In the genomic region with DNA sequence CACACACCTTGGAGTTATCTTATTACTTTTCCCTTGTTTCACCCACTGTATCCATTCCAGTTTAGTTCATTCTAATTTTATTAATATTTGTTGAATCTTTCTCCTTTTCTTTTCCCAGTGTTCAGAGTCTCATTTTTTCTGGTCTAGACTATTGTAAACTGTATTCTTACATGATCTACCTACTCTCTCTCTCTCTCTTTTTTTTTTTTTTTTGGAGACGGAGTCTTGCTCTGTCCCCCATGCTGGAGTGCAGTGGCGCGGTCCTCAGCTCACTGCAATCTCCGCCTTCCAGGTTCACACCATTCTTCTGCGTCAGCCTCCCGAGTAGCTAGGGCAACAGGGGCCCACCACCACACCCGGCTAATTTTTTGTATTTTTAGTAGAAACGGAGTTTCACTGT, we compare ENCODE assay signal across 10 cellular contexts. TPM values are rescaled to one million over a fixed set of nuclear protein-coding genes. Genes with fewer than 3 reads are reported as not detected.
DNase-seq lines count a peak whose midpoint lies in the region; ATAC-seq and TF ChIP-seq lines count a peak whose summit lies in the region.
"Had no signal": no experiment of that assay in that cellular context is flagged by ENCODE, and none has a peak within 500 bp of the region (broad histone marks: within the 10 kb centered on the region; RNA-seq: fewer than 3 reads in every experiment).

No MANE protein-coding gene starts in this region.

- H3K36me3 ChIP-seq in thyroid gland = peaks cover 9 to 11% of the 10 kb centered on the region in 2 donors

- H3K36me3 Mint-ChIP-seq in T-helper 2 cell treated with Interferon-gamma antibody and Interleukin-4, amounts not matched to agents 5 μg/mL and 100 μg/mL, for 36 hours (ENCODE audit: low read depth) = peaks cover 10% of the 10 kb centered on the region
- peaks cover 13% of the 10 kb centered on the region for H3K36me3 Mint-ChIP-seq in WTC11
- H3K36me3 Mint-ChIP-seq in stimulated activated memory B cell treated with anti-CD40 and anti-IgM and Interleukin-4, amounts not matched to agents 10 μg/mL and 1 μg/mL and 100 μg/mL, for 72 hours = peaks cover 16% of the 10 kb centered on the region

- H3K27ac ChIP-seq in thyroid gland = no peak overlapping the region

- CTCF ChIA-PET in WTC11 (lab: Charles Lee) = interaction anchor here (0.6 kb wide), 1 partner anchor 328 kb away, joined by 3 read pairs; no protein-coding TSS in a partner anchor

- intact Hi-C loops in thyroid gland (cut with DNase I) = loop anchor here (10.0 kb wide), 1 partner anchor 291 kb away; a partner anchor contains a TSS

- H3K27me3 Mint-ChIP-seq in T-helper 2 cell treated with Interferon-gamma antibody and Interleukin-4, amounts not matched to agents 5 μg/mL and 100 μg/mL, for 36 hours (ENCODE audit: low read depth) = no peaks in the 10 kb centered on the region
- H3K27me3 Mint-ChIP-seq in WTC11 (ENCODE audit: low read depth) = peaks cover 6% of the 10 kb centered on the region; the same call in 1 of the 2 replicates
- H3K27me3 Mint-ChIP-seq in stimulated activated memory B cell treated with anti-CD40 and anti-IgM and Interleukin-4, amounts not matched to agents 10 μg/mL and 1 μg/mL and 100 μg/mL, for 72 hours = no peaks in the 10 kb centered on the region

- no peaks in the 10 kb centered on the region for H3K27me3 ChIP-seq in thyroid gland

- H3K4me1 ChIP-seq in thyroid gland = peaks cover 32 to 35% of the 10 kb centered on the region in 2 donors

- H3K4me3 ChIP-seq in fibroblast of the aortic adventitia (ENCODE audit: low read depth, low read length) = peak overlapping the region; percentile 90
- no peak overlapping the region for H3K4me3 ChIP-seq in thyroid gland (replicated peaks in 1 of 3)

- TF ChIP-seq CTCF in WTC11 (IDR thresholded peaks at IDR 0.05) (no peak), fibroblast of the aortic adventitia (IDR thresholded peaks at IDR 0.05; ENCODE audit: insufficient read depth, low read length) (no peak), thyroid gland (IDR thresholded peaks at IDR 0.05) (no peak)

- no peak for ATAC-seq in WTC11
- no peak for ATAC-seq in stimulated activated memory B cell treated with anti-CD40 and anti-IgM and Interleukin-4, amounts not matched to agents 10 μg/mL and 1 μg/mL and 100 μg/mL, for 72 hours

- 96 to 98% methylated on average over 8 of the region's 8 CpGs for WGBS in thyroid gland, 2 donors

- H3K9me3 ChIP-seq in thyroid gland = no peaks in the 10 kb centered on the region

- POLR2A ChIA-PET in WTC11 (lab: Charles Lee) = no interaction called here

- H3K9me3 Mint-ChIP-seq in T-helper 2 cell treated with Interferon-gamma antibody and Interleukin-4, amounts not matched to agents 5 μg/mL and 100 μg/mL, for 36 hours = no peaks in the 10 kb centered on the region
- H3K9me3 Mint-ChIP-seq in WTC11 = no peaks in the 10 kb centered on the region
- no peaks in the 10 kb centered on the region for H3K9me3 Mint-ChIP-seq in stimulated activated memory B cell treated with anti-CD40 and anti-IgM and Interleukin-4, amounts not matched to agents 10 μg/mL and 1 μg/mL and 100 μg/mL, for 72 hours

- peak overlapping the region; percentile 16 for H3K4me3 Mint-ChIP-seq in T-helper 2 cell treated with Interferon-gamma antibody and Interleukin-4, amounts not matched to agents 5 μg/mL and 100 μg/mL, for 36 hours
- peak overlapping the region; percentile 97; the same call in 1 of the 2 replicates for H3K4me3 Mint-ChIP-seq in WTC11
- H3K4me3 Mint-ChIP-seq in stimulated activated memory B cell treated with anti-CD40 and anti-IgM and Interleukin-4, amounts not matched to agents 10 μg/mL and 1 μg/mL and 100 μg/mL, for 72 hours = peak overlapping the region; percentile 43

- TF ChIP-seq POLR2A in thyroid gland (IDR thresholded peaks at IDR 0.05) = no peak

- DNase-seq in T-helper 2 cell treated with Interferon-gamma antibody and Interleukin-4, amounts not matched to agents 5 μg/mL and 100 μg/mL, for 36 hours (ENCODE audit: low spot score) = no peak
- DNase-seq in T-helper 2 cell (no peak), WTC11 (ENCODE audit: low spot score) (no peak), fibroblast of the aortic adventitia (ENCODE audit: low read depth) (no peak), OCI-M1 (lab: John Stamatoyannopoulos, UW) (no peak), thyroid gland (no peak), GM19240 (ENCODE audit: insufficient read length, low spot score) (no peak)
- DNase-seq: NCI-H226, posterior cingulate gyrus had no signal

- H3K4me1 Mint-ChIP-seq in T-helper 2 cell treated with Interferon-gamma antibody and Interleukin-4, amounts not matched to agents 5 μg/mL and 100 μg/mL, for 36 hours (ENCODE audit: low read depth) = peaks cover 22% of the 10 kb centered on the region
- peaks cover 18% of the 10 kb centered on the region for H3K4me1 Mint-ChIP-seq in WTC11
- H3K4me1 Mint-ChIP-seq in stimulated activated memory B cell treated with anti-CD40 and anti-IgM and Interleukin-4, amounts not matched to agents 10 μg/mL and 1 μg/mL and 100 μg/mL, for 72 hours = peaks cover 45% of the 10 kb centered on the region

- H3K27ac Mint-ChIP-seq in T-helper 2 cell treated with Interferon-gamma antibody and Interleukin-4, amounts not matched to agents 5 μg/mL and 100 μg/mL, for 36 hours = no peak overlapping the region
- H3K27ac Mint-ChIP-seq in WTC11 = no peak overlapping the region
- peak overlapping the region; percentile 90 for H3K27ac Mint-ChIP-seq in stimulated activated memory B cell treated with anti-CD40 and anti-IgM and Interleukin-4, amounts not matched to agents 10 μg/mL and 1 μg/mL and 100 μg/mL, for 72 hours

TF ChIP-seq in WTC11, 78 proteins besides CTCF, POLR2A, EP300 and RAD21:
- TF ChIP-seq, protein P1, sequence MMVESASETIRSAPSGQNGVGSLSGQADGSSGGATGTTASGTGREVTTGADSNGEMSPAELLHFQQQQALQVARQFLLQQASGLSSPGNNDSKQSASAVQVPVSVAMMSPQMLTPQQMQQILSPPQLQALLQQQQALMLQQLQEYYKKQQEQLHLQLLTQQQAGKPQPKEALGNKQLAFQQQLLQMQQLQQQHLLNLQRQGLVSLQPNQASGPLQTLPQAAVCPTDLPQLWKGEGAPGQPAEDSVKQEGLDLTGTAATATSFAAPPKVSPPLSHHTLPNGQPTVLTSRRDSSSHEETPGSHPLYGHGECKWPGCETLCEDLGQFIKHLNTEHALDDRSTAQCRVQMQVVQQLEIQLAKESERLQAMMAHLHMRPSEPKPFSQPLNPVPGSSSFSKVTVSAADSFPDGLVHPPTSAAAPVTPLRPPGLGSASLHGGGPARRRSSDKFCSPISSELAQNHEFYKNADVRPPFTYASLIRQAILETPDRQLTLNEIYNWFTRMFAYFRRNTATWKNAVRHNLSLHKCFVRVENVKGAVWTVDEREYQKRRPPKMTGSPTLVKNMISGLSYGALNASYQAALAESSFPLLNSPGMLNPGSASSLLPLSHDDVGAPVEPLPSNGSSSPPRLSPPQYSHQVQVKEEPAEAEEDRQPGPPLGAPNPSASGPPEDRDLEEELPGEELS (CRISPR knock-in tag; IDR thresholded peaks at IDR 0.05) = no peak
- TF ChIP-seq, protein P2, sequence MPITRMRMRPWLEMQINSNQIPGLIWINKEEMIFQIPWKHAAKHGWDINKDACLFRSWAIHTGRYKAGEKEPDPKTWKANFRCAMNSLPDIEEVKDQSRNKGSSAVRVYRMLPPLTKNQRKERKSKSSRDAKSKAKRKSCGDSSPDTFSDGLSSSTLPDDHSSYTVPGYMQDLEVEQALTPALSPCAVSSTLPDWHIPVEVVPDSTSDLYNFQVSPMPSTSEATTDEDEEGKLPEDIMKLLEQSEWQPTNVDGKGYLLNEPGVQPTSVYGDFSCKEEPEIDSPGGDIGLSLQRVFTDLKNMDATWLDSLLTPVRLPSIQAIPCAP (CRISPR knock-in tag; IDR thresholded peaks at IDR 0.05) = no peak
- no peak for TF ChIP-seq ESRRA (CRISPR knock-in tag; IDR thresholded peaks at IDR 0.05; ENCODE audit: borderline replicate concordance)

RNA-seq across cellular contexts. Expression of a gene that starts 2.1 kb away (rescaled TPM):
- total RNA-seq in WTC11 (2021) (5.7 to 6.6 TPM (median 5.8 TPM) in 3 replicates), fibroblast of the aortic adventitia (ENCODE audit: low replicate concordance) (8.3 and 9.5 TPM in 2 replicates), thyroid gland (10 to 100 TPM; 25.8 to 31.3 (median 30.1) TPM)

RNA-seq across cellular contexts. Expression of a gene that starts 38.7 kb away (rescaled TPM):
- total RNA-seq in WTC11 (2021) (46.1 to 56.2 TPM (median 46.5 TPM) in 3 replicates), fibroblast of the aortic adventitia (ENCODE audit: low replicate concordance) (47.7 and 49.2 TPM in 2 replicates), thyroid gland (100 to 1,000 TPM in 3 of 4 donors, 10 to 100 TPM in 1; 77.2 to 168 (median 112) TPM)

Comparison
In these comparisons a context has a peak if more than half of its experiments do, and no peak if none do; other contexts are left out.
1. H3K4me3 Mint-ChIP-seq: peak in every context shown above with its lines; median percentile 97 in WTC11; 43 in stimulated activated memory B cell treated with anti-CD40 and anti-IgM and Interleukin-4, amounts not matched to agents 10 μg/mL and 1 μg/mL and 100 μg/mL, for 72 hours; 16 in T-helper 2 cell treated with Interferon-gamma antibody and Interleukin-4, amounts not matched to agents 5 μg/mL and 100 μg/mL, for 36 hours.